ENCODE assay signal across 8 cellular contexts in genomic region chr11:34053161-34053686, GRCh38. TPM values are rescaled to one million over a fixed set of nuclear protein-coding genes. Genes with fewer than 3 reads are reported as not detected.
DNase-seq lines count a peak whose midpoint lies in the region; ATAC-seq and TF ChIP-seq lines count a peak whose summit lies in the region.

No MANE protein-coding gene starts in this region.

- H3K36me3 ChIP-seq in adipocyte (ENCODE audit: control insufficient read depth, insufficient read depth, low read length, severe bottlenecking) (peaks cover 16% of the 10 kb centered on the region), heart right ventricle (peaks cover 0 to 36% (median 0%) of the 10 kb centered on the region in 9 donors), prostate gland (no peaks in the 10 kb centered on the region)

- DNase-seq in D341Med (ENCODE audit: low spot score) (peak; percentile 71), M059J (ENCODE audit: low read depth) (peak; percentile 78), SW 1271 (lab: John Stamatoyannopoulos, UW) (peak; percentile 64 to 82), adipocyte (ENCODE audit: low read depth) (peak; percentile 93), heart right ventricle (peak; percentile 67 to 74), prostate gland (ENCODE audit: low spot score) (peak; percentile 73), ureter (ENCODE audit: low spot score) (peak; percentile 79)

- TF ChIP-seq POLR2A in prostate gland (IDR thresholded peaks at IDR 0.05), result peak; percentile 31

- 0 to 1% methylated on average over 24 of the region's 24 CpGs for WGBS in heart right ventricle, 2 donors
- WGBS in prostate gland, result under 1% methylated on average over 22 of the region's 24 CpGs

- H3K27me3 ChIP-seq in adipocyte (replicated peaks; ENCODE audit: control insufficient read depth, insufficient read depth, low read length) (no peaks in the 10 kb centered on the region), heart right ventricle (no peaks in the 10 kb centered on the region), prostate gland (replicated peaks; ENCODE audit: insufficient read depth) (no peaks in the 10 kb centered on the region)

- H3K4me1 ChIP-seq in adipocyte (ENCODE audit: control insufficient read depth, insufficient read depth, low read length), result peaks cover 50% of the 10 kb centered on the region
- H3K4me1 ChIP-seq in heart right ventricle, result peaks cover 15 to 60% (median 53%) of the 10 kb centered on the region in 9 donors
- H3K4me1 ChIP-seq in prostate gland (replicated peaks), result peaks cover 5% of the 10 kb centered on the region

- H3K27ac ChIP-seq in heart right ventricle, result peak overlapping the region in 9 of 10 donors; percentile 97 to 100 (median 100)
- H3K27ac ChIP-seq in prostate gland, result peak overlapping the region; percentile 97 to 98

- H3K4me3 ChIP-seq in adipocyte (ENCODE audit: low read length), result peak overlapping the region; percentile 96
- H3K4me3 ChIP-seq in heart right ventricle, result peak overlapping the region; percentile 77 to 99 (median 94)
- H3K4me3 ChIP-seq in prostate gland, result peak overlapping the region; percentile 94 to 97

- ATAC-seq in GM21619 (IDR thresholded peaks at IDR 0.05; ENCODE audit: unreplicated experiment), result peak; percentile 36
- ATAC-seq in heart right ventricle, result peak; percentile 21 to 67 (median 52)

- H3K9me3 ChIP-seq in adipocyte (ENCODE audit: control insufficient read depth, low read length) (no peaks in the 10 kb centered on the region), heart right ventricle (no peaks in the 10 kb centered on the region), prostate gland (no peaks in the 10 kb centered on the region)

- intact Hi-C loops in heart right ventricle (cut with DNase I) (loop anchor here in 7 of 10 donors (2.0 to 10.0 kb wide), 6 partner anchors 52 to 1628 kb away; partner anchors contain the start of genes NAT10 (in 4 of the 7) and ABTB2 (in 1 of the 7)), prostate gland (cut with DNase I) (loop anchor here (5.0 kb wide), 1 partner anchor 304 kb away; the partner anchor contains the start of gene ABTB2)

- TF ChIP-seq CTCF in heart right ventricle (IDR thresholded peaks at IDR 0.05) (no peak), prostate gland (IDR thresholded peaks at IDR 0.05) (no peak)

- peak overlapping the region; percentile 99 for H3K9ac ChIP-seq in adipocyte (ENCODE audit: low read length)

RNA-seq across cellular contexts. Expression of gene CAPRIN1, which starts 1.7 kb away (rescaled TPM):
- 172 and 283 TPM in 2 replicates for total RNA-seq in M059J (2014; rRNA removed; shearing (Covaris generic))
- total RNA-seq in heart right ventricle (100 to 1,000 TPM; 103 to 142 (median 120) TPM), prostate gland (100 to 1,000 TPM; 145 to 199 TPM), ureter (244 TPM)
- 10 to 100 TPM; 37.9 to 39.9 TPM for polyA plus RNA-seq in heart right ventricle

RNA-seq across cellular contexts. Expression of gene NAT10, which starts 52.2 kb away (rescaled TPM):
- total RNA-seq in M059J (2014; rRNA removed; shearing (Covaris generic)), result 22.5 and 40.3 TPM in 2 replicates
- total RNA-seq in heart right ventricle, result 10 to 100 TPM; 16.6 to 26.4 (median 22.4) TPM
- 10 to 100 TPM; 16.2 to 21.1 TPM for polyA plus RNA-seq in heart right ventricle
- total RNA-seq in prostate gland, result 10 to 100 TPM; 21.9 to 34.7 TPM
- 79.8 TPM for total RNA-seq in ureter

Comparison
In these comparisons a context has a peak if more than half of its experiments do, and no peak if none do; other contexts are left out.
1. Peak in every context shown above with its lines: DNase-seq, ATAC-seq, H3K4me3 ChIP-seq and H3K27ac ChIP-seq.